In the genomic region with DNA sequence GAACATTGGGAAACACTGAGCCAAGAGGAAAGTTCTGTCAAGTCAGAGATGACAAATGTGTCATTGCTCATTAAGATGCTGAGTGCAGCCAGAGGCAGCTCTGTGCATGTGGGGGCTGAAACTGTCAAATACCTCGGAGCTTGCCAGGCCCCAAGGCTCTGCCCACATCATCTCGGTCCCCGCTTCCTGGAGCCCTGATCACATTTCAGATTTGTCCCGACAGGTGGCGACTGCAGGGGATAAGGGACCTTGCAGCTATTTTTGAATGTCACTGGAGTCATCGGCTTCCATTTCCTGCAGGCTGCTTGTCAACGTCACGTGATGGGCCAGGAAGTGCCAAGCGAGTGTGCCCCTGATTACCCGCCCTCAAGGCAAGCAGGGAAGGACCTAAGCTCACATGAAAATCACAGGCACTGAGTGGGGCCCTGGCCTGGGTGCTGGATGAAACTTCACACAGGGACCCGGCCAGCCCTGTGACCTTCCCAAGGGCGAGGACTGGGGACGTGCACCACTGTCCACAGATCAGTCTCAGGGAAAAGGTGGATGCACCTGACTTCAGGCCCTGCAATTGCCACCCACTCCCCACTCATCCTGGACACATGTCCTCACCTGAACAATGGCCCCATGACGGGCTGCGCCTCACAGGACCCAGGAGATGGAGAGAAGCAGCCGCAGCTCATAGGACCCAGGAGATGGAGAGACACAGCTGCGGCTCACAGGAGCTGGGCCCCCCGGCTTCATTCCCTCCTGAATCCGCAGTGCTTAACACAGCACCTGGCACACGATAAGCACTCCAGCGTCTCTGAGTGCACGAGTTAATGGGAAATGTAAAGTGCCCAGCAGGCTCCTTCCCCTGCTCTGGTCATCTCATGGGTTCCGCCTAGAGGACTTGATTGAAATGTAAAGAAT, we compare ENCODE assay signal across 8 cellular contexts.
DNase-seq lines count a peak whose midpoint lies in the region; ATAC-seq and TF ChIP-seq lines count a peak whose summit lies in the region.

No MANE protein-coding gene starts in this region.

- H3K27ac Mint-ChIP-seq in H9: peak overlapping the region; percentile 94 to 97 (median 96)

- H2AFZ ChIP-seq in H9 (ENCODE audit: low read length) (no peak overlapping the region), PC-3 (ENCODE audit: low read length) (no peak overlapping the region)

- H3K4me3 Mint-ChIP-seq in H9: peak overlapping the region; percentile 26 to 70; a peak in 4 of 5 replicates

- peak overlapping the region; percentile 8 for H3K9ac ChIP-seq in H9 (ENCODE audit: extremely low read depth, insufficient read length, low read length)
- H3K9ac ChIP-seq in PC-3 (ENCODE audit: low read length): no peak overlapping the region

- intact Hi-C loops in PC-3 (cut with micrococcal nuclease): no loop called here

- no peak overlapping the region for H2BK12ac ChIP-seq in H9 (ENCODE audit: insufficient read length, low read depth, low read length)

- H3K79me1 ChIP-seq in H9 (ENCODE audit: insufficient read depth, low read depth, low read length, poor library complexity, severe bottlenecking): no peaks in the 10 kb centered on the region

- H4K8ac ChIP-seq in H9 (replicated peaks; ENCODE audit: insufficient read length, low read depth, low read length): no peak overlapping the region

- H2BK15ac ChIP-seq in H9 (ENCODE audit: low read depth, low read length): no peak overlapping the region

- H3K56ac ChIP-seq in H9 (ENCODE audit: insufficient read length, low read depth, low read length): no peak overlapping the region

- BruUV-seq in PC-3 (replicated peaks; lab: Mats Ljungman, UMichigan): no TSS peak

- H3K4ac ChIP-seq in H9 (ENCODE audit: low read depth, low read length): no peak overlapping the region

- H3K4me2 ChIP-seq in H9 (ENCODE audit: insufficient read depth, insufficient read length, low read length): peak overlapping the region; percentile 18
- no peak overlapping the region for H3K4me2 ChIP-seq in PC-3 (ENCODE audit: low read length)

- no peak overlapping the region for H2AK5ac ChIP-seq in H9 (ENCODE audit: insufficient read length, low read length)

- no peaks in the 10 kb centered on the region for H3K27me3 Mint-ChIP-seq in H9 (ENCODE audit: low read depth)

- H3K9me3 ChIP-seq in H9 (ENCODE audit: control insufficient read depth, low read depth, low read length): no peaks in the 10 kb centered on the region
- H3K9me3 ChIP-seq in PC-3 (ENCODE audit: low read length): no peaks in the 10 kb centered on the region

- POLR2A ChIA-PET in PC-3 (lab: Charles Lee; ENCODE audit: unreplicated experiment): no interaction called here

- no peak overlapping the region for H2BK120ac ChIP-seq in H9 (ENCODE audit: low read depth, low read length, poor library complexity, severe bottlenecking)

- peaks cover 0 to 3% of the 10 kb centered on the region in 2 experiments; a peak in 1 of 5 replicates for H3K9me3 Mint-ChIP-seq in H9

- no peaks in the 10 kb centered on the region for H3F3A ChIP-seq in PC-3 (ENCODE audit: low read length, unreplicated experiment)

- peaks cover 7% of the 10 kb centered on the region; the same call in 1 of the 2 replicates for H3K36me3 ChIP-seq in PC-3 (ENCODE audit: low read depth, low read length)

- DNase-seq in H9: peak; percentile 85
- DNase-seq in retina: peak; percentile 55
- no peak for DNase-seq in PC-3
- DNase-seq in NCI-H2171 (lab: John Stamatoyannopoulos, UW): no peak

- peak overlapping the region; percentile 42 for H3K27ac ChIP-seq in H9 (ENCODE audit: insufficient read length, low read depth, low read length)
- peak overlapping the region; percentile 65 for H3K27ac ChIP-seq in cingulate gyrus (ENCODE audit: low read depth, low read length)
- H3K27ac ChIP-seq in PC-3 (ENCODE audit: low read length): no peak overlapping the region

- no peaks in the 10 kb centered on the region for H3K23me2 ChIP-seq in H9 (ENCODE audit: insufficient read length, low read depth, low read length, poor library complexity, severe bottlenecking)

- peaks cover 24 to 38% (median 31%) of the 10 kb centered on the region in 3 experiments for H3K36me3 Mint-ChIP-seq in H9 (ENCODE audit: insufficient read depth in 1 of 3, low read depth in 3 of 3)

- H3K4me1 ChIP-seq in H9 (ENCODE audit: insufficient read depth, low read length) (peaks cover 24% of the 10 kb centered on the region; the same call in 1 of the 2 replicates), PC-3 (ENCODE audit: insufficient read depth, low read length) (no peaks in the 10 kb centered on the region)

- no peak overlapping the region for H4K91ac ChIP-seq in H9 (ENCODE audit: insufficient read length, low read depth, low read length)

- no CpG with 5 or more reads among the region's 23 CpGs for WGBS in H9 (ENCODE audit: extremely low coverage, insufficient read length, low lambda C conversion rate)

- H4K5ac ChIP-seq in H9 (ENCODE audit: insufficient read length, low read depth, low read length): no peak overlapping the region

- H2BK5ac ChIP-seq in H9 (ENCODE audit: insufficient read length, low read length): peak overlapping the region; percentile 16

- peak; percentile 49; the same call in 2 of the 3 replicates for TF ChIP-seq CTCF in H9 (conservative IDR thresholded peaks at IDR 0.05)
- TF ChIP-seq CTCF in PC-3 (conservative IDR thresholded peaks at IDR 0.05; ENCODE audit: low read depth, low read length): no peak

- H3K14ac ChIP-seq in H9 (ENCODE audit: insufficient read depth, low read length): 0 out of 2 replicates have a peak overlapping the region, but pooled peaks have one; percentile 6

- H3K18ac ChIP-seq in H9 (ENCODE audit: insufficient read length, low read depth, low read length): peak overlapping the region; percentile 15

- ATAC-seq in activated CD4-positive, CD25-positive, alpha-beta regulatory T cell treated with anti-CD3 and anti-CD28 coated beads, Interleukin-2, amount 50 U/mL, for 24 hours: peak; percentile 85 to 89
- ATAC-seq in PC-3 (no peak), HG03159 (IDR thresholded peaks at IDR 0.05; ENCODE audit: unreplicated experiment) (no peak), HG03378 (IDR thresholded peaks at IDR 0.05; ENCODE audit: unreplicated experiment) (no peak)

- no peaks in the 10 kb centered on the region for H3K9me2 ChIP-seq in PC-3 (replicated peaks; ENCODE audit: low read length)

- no peak overlapping the region for H3K4me3 ChIP-seq in PC-3 (ENCODE audit: low read length)

- peaks cover 65 to 70% of the 10 kb centered on the region in 2 experiments for H3K4me1 Mint-ChIP-seq in H9

- no peak overlapping the region for H2BK20ac ChIP-seq in H9 (ENCODE audit: low read depth, low read length, poor library complexity, severe bottlenecking)

- no peak overlapping the region for H3K23ac ChIP-seq in H9 (ENCODE audit: insufficient read length, low read depth, low read length)

- H3T11ph ChIP-seq in H9 (ENCODE audit: low read length): no peak overlapping the region

- no peaks in the 10 kb centered on the region for H3K79me2 ChIP-seq in H9 (ENCODE audit: insufficient read depth, low read length)
- H3K79me2 ChIP-seq in PC-3 (ENCODE audit: low read length): no peaks in the 10 kb centered on the region

- H4K20me1 ChIP-seq in H9 (ENCODE audit: control insufficient read depth, insufficient read depth, insufficient read length) (no peaks in the 10 kb centered on the region), PC-3 (ENCODE audit: low read length) (no peaks in the 10 kb centered on the region)

- H3K27me3 ChIP-seq in H9 (ENCODE audit: insufficient read depth, low read length): no peaks in the 10 kb centered on the region
- H3K27me3 ChIP-seq in PC-3 (ENCODE audit: low read length): no peaks in the 10 kb centered on the region

- CTCF ChIA-PET in PC-3 (lab: Charles Lee): no interaction called here

Comparison
In these comparisons a context has a peak if more than half of its experiments do, and no peak if none do; other contexts are left out.
1. DNase-seq: peak in H9 (single experiment) and retina (single experiment); none in PC-3 (single experiment) and NCI-H2171 (single experiment).
2. ATAC-seq: peak in activated CD4-positive, CD25-positive, alpha-beta regulatory T cell treated with anti-CD3 and anti-CD28 coated beads, Interleukin-2, amount 50 U/mL, for 24 hours (2 of 2); none in PC-3 (single experiment), HG03159 (single experiment) and HG03378 (single experiment).